10 cellular contexts compared by ENCODE assay signal in genomic region chr3:177110308-177111254, GRCh38.
A peak's percentile ranks its signal among the peaks of the same experiment; 100 is the strongest.
DNase-seq lines count a peak whose midpoint lies in the region; ATAC-seq, FAIRE-seq and TF ChIP-seq lines count a peak whose summit lies in the region.
"Had no signal": no experiment of that assay in that cellular context is flagged by ENCODE, and none has a peak within 500 bp of the region (broad histone marks: within the 10 kb centered on the region; RNA-seq: fewer than 3 reads in every experiment).

No MANE protein-coding gene starts in this region.

- FAIRE-seq in urothelium cell line (lab: Jason Lieb, UNC): no peak

- H3K27me3 Mint-ChIP-seq in natural killer cell (ENCODE audit: low read depth in 2 of 2): no peaks in the 10 kb centered on the region
- no peaks in the 10 kb centered on the region for H3K27me3 Mint-ChIP-seq in natural killer cell treated with Interleukin-12 subunit alpha and Interleukin-12 subunit beta and Interleukin-15 and Interleukin-18, amount 100 ng/mL, for 72 hours

- H3K9me3 ChIP-seq in esophagus squamous epithelium (no peaks in the 10 kb centered on the region), upper lobe of right lung (no peaks in the 10 kb centered on the region)
- H3K9me3 ChIP-seq: body of pancreas had no signal

- H3K36me3 Mint-ChIP-seq in natural killer cell: no peaks in the 10 kb centered on the region
- no peaks in the 10 kb centered on the region for H3K36me3 Mint-ChIP-seq in natural killer cell treated with Interleukin-12 subunit alpha and Interleukin-12 subunit beta and Interleukin-15 and Interleukin-18, amount 100 ng/mL, for 72 hours

- DNase-seq in natural killer cell: no peak
- no peak for DNase-seq in natural killer cell treated with Interleukin-12 subunit alpha and Interleukin-12 subunit beta and Interleukin-15 and Interleukin-18, amount 100 ng/mL, for 72 hours (ENCODE audit: low spot score)
- peak; percentile 43 for DNase-seq in RPMI8226
- no peak for DNase-seq in esophagus squamous epithelium (lab: John Stamatoyannopoulos, UW)
- no peak for DNase-seq in upper lobe of right lung
- no peak for DNase-seq in urothelium cell line (ENCODE audit: low spot score)
- no peak for DNase-seq in amygdala (lab: John Stamatoyannopoulos, UW)
- DNase-seq: body of pancreas, NCI-H1417 had no signal

- 43 to 65% methylated on average over 6 of the region's 6 CpGs for WGBS in esophagus squamous epithelium, 2 donors

- H3K27ac ChIP-seq in esophagus squamous epithelium: peak overlapping the region in 3 of 4 donors; percentile 41 to 74 (median 72)
- H3K27ac ChIP-seq in upper lobe of right lung: no peak overlapping the region
- H3K27ac ChIP-seq: body of pancreas had no signal

- H3K27ac Mint-ChIP-seq in natural killer cell: peak overlapping the region; percentile 13 to 62
- H3K27ac Mint-ChIP-seq in natural killer cell treated with Interleukin-12 subunit alpha and Interleukin-12 subunit beta and Interleukin-15 and Interleukin-18, amount 100 ng/mL, for 72 hours: peak overlapping the region in 1 of 2 donors; percentile 25

- TF ChIP-seq POLR2A in esophagus squamous epithelium (IDR thresholded peaks at IDR 0.05): no peak

- no peak for ATAC-seq in natural killer cell
- ATAC-seq in natural killer cell treated with Interleukin-12 subunit alpha and Interleukin-12 subunit beta and Interleukin-15 and Interleukin-18, amount 100 ng/mL, for 72 hours: no peak
- no peak for ATAC-seq in HG03135 (IDR thresholded peaks at IDR 0.05; ENCODE audit: unreplicated experiment)
- ATAC-seq in upper lobe of right lung: no peak
- ATAC-seq: body of pancreas had no signal

- H3K4me3 Mint-ChIP-seq in natural killer cell: no peak overlapping the region
- no peak overlapping the region for H3K4me3 Mint-ChIP-seq in natural killer cell treated with Interleukin-12 subunit alpha and Interleukin-12 subunit beta and Interleukin-15 and Interleukin-18, amount 100 ng/mL, for 72 hours

- no peak for TF ChIP-seq CTCF in natural killer cell (IDR thresholded peaks at IDR 0.05)
- TF ChIP-seq CTCF in esophagus squamous epithelium (IDR thresholded peaks at IDR 0.05): no peak
- TF ChIP-seq CTCF in upper lobe of right lung (IDR thresholded peaks at IDR 0.05): no peak

- H3K9me3 Mint-ChIP-seq in natural killer cell: no peaks in the 10 kb centered on the region
- H3K9me3 Mint-ChIP-seq in natural killer cell treated with Interleukin-12 subunit alpha and Interleukin-12 subunit beta and Interleukin-15 and Interleukin-18, amount 100 ng/mL, for 72 hours: no peaks in the 10 kb centered on the region

- intact Hi-C loops in natural killer cell (cut with micrococcal nuclease) (no loop called here), esophagus squamous epithelium (cut with DNase I) (no loop called here), upper lobe of right lung (cut with DNase I) (no loop called here)

- no peak overlapping the region for H3K4me3 ChIP-seq in esophagus squamous epithelium
- H3K4me3 ChIP-seq in upper lobe of right lung: no peak overlapping the region
- H3K4me3 ChIP-seq: body of pancreas had no signal

- H3K36me3 ChIP-seq in esophagus squamous epithelium (no peaks in the 10 kb centered on the region), upper lobe of right lung (no peaks in the 10 kb centered on the region)

- H3K27me3 ChIP-seq in esophagus squamous epithelium (no peaks in the 10 kb centered on the region), upper lobe of right lung (no peaks in the 10 kb centered on the region)
- H3K27me3 ChIP-seq: body of pancreas had no signal

- peaks cover 53 to 67% of the 10 kb centered on the region in 2 donors for H3K4me1 Mint-ChIP-seq in natural killer cell
- H3K4me1 Mint-ChIP-seq in natural killer cell treated with Interleukin-12 subunit alpha and Interleukin-12 subunit beta and Interleukin-15 and Interleukin-18, amount 100 ng/mL, for 72 hours (ENCODE audit: low read depth in 2 of 2): peaks cover 36 to 54% of the 10 kb centered on the region in 2 donors

- peaks cover 16 to 67% (median 21%) of the 10 kb centered on the region in 3 donors for H3K4me1 ChIP-seq in esophagus squamous epithelium
- H3K4me1 ChIP-seq in upper lobe of right lung: peaks cover 38% of the 10 kb centered on the region
